Comparison of ENCODE assay signal across 25 cellular contexts in genomic region chr12:88716240-88716639, GRCh38.
"Had no signal": no experiment of that assay in that cellular context is flagged by ENCODE, and none has a peak within 500 bp of the region (broad histone marks: within the 10 kb centered on the region; RNA-seq: fewer than 3 reads in every experiment).

No MANE protein-coding gene starts in this region.

- H3K4me3 Mint-ChIP-seq: activated CD4-positive, alpha-beta memory T cell treated with anti-CD3 and anti-CD28 coated beads, Interleukin-2, amount 10 ng/mL, durations not matched to agents 7 days and 5 days; activated CD4-positive, alpha-beta T cell treated with anti-CD3 and anti-CD28 coated beads, Interleukin-2, amount 10 ng/mL, durations not matched to agents 24 days and 14 days; activated CD8-positive, alpha-beta memory T cell treated with anti-CD3 and anti-CD28 coated beads, Interleukin-2, amount 10 ng/mL, durations not matched to agents 7 days and 5 days; activated naive CD4-positive, alpha-beta T cell treated with anti-CD3 and anti-CD28 coated beads, Interleukin-2, amount 10 ng/mL, durations not matched to agents 7 days and 5 days; endodermal cell; mesothelial cell of epicardium; naive thymus-derived CD8-positive, alpha-beta T cell; neural progenitor cell; stimulated activated naive B cell treated with anti-CD40 and anti-IgM and Interleukin-4, amounts not matched to agents 10 μg/mL and 1 μg/mL and 100 μg/mL, for 72 hours; T-helper 1 cell treated with Interleukin-12 subunit alpha and Interleukin-12 subunit beta and Interleukin-4 antibody, amounts not matched to agents 30 μg/mL and 1 μg/mL, for 36 hours; type B pancreatic cell had no signal

- H3K36me3 Mint-ChIP-seq: activated CD8-positive, alpha-beta memory T cell treated with anti-CD3 and anti-CD28 coated beads, Interleukin-2, amount 10 ng/mL, durations not matched to agents 7 days and 5 days; activated naive CD4-positive, alpha-beta T cell treated with anti-CD3 and anti-CD28 coated beads, Interleukin-2, amount 10 ng/mL, durations not matched to agents 7 days and 5 days; naive thymus-derived CD8-positive, alpha-beta T cell; neural progenitor cell; stimulated activated naive B cell treated with anti-CD40 and anti-IgM and Interleukin-4, amounts not matched to agents 10 μg/mL and 1 μg/mL and 100 μg/mL, for 72 hours; type B pancreatic cell had no signal

- H3K27ac ChIP-seq: cardiac muscle cell, epithelial cell of prostate, left ventricle myocardium inferior, neural progenitor cell, thoracic aorta had no signal

- H3K4me3 ChIP-seq: cardiac muscle cell, left ventricle myocardium inferior, neural progenitor cell, smooth muscle cell, thoracic aorta had no signal

- H3K27me3 ChIP-seq: cardiac muscle cell, neural progenitor cell had no signal

- H3K9me3 Mint-ChIP-seq: activated CD4-positive, alpha-beta memory T cell treated with anti-CD3 and anti-CD28 coated beads, Interleukin-2, amount 10 ng/mL, durations not matched to agents 7 days and 5 days; activated CD4-positive, alpha-beta T cell treated with anti-CD3 and anti-CD28 coated beads, Interleukin-2, amount 10 ng/mL, durations not matched to agents 24 days and 14 days; activated naive CD4-positive, alpha-beta T cell treated with anti-CD3 and anti-CD28 coated beads, Interleukin-2, amount 10 ng/mL, durations not matched to agents 7 days and 5 days; stimulated activated naive B cell treated with anti-CD40 and anti-IgM and Interleukin-4, amounts not matched to agents 10 μg/mL and 1 μg/mL and 100 μg/mL, for 72 hours had no signal

- H3K36me3 ChIP-seq: cardiac muscle cell, left ventricle myocardium inferior, neural progenitor cell, thoracic aorta had no signal

- H3K4me1 ChIP-seq: left ventricle myocardium inferior had no signal

- DNase-seq: activated CD4-positive, alpha-beta memory T cell treated with anti-CD3 and anti-CD28 coated beads, Interleukin-2, amount 10 ng/mL, durations not matched to agents 7 days and 5 days; activated CD4-positive, alpha-beta T cell treated with anti-CD3 and anti-CD28 coated beads, Interleukin-2, amount 10 ng/mL, durations not matched to agents 24 days and 14 days; activated CD8-positive, alpha-beta memory T cell treated with anti-CD3 and anti-CD28 coated beads, Interleukin-2, amount 10 ng/mL, durations not matched to agents 7 days and 5 days; activated effector memory CD4-positive, alpha-beta T cell treated with anti-CD3 and anti-CD28 coated beads, Interleukin-2, amount 50 U/mL, for 16 hours; activated naive CD4-positive, alpha-beta T cell treated with anti-CD3 and anti-CD28 coated beads, Interleukin-2, amount 10 ng/mL, durations not matched to agents 7 days and 5 days; activated T-cell treated with anti-CD3 and anti-CD28 coated beads for 4 hours; amygdala; cortex of kidney; endodermal cell; foreskin fibroblast; kidney glomerular epithelial cell; left ventricle myocardium inferior; naive thymus-derived CD8-positive, alpha-beta T cell; stimulated activated CD4-positive, alpha-beta T cell treated with anti-CD3 and anti-CD28 coated beads, Interleukin-2, amount 100 ng/mL, for 48 hours; stimulated activated CD8-positive, alpha-beta memory T cell treated with anti-CD3 and anti-CD28 coated beads, Interleukin-4, amount 100 ng/mL, for 48 hours; stimulated activated naive B cell treated with anti-CD40 and anti-IgM and Interleukin-4, amounts not matched to agents 10 μg/mL and 1 μg/mL and 100 μg/mL, for 72 hours had no signal

- ATAC-seq: activated CD8-positive, alpha-beta memory T cell treated with anti-CD3 and anti-CD28 coated beads, Interleukin-2, amount 10 ng/mL, durations not matched to agents 7 days and 5 days; naive thymus-derived CD8-positive, alpha-beta T cell; sciatic nerve; stimulated activated naive B cell treated with anti-CD40 and anti-IgM and Interleukin-4, amounts not matched to agents 10 μg/mL and 1 μg/mL and 100 μg/mL, for 72 hours had no signal

- H3K27ac Mint-ChIP-seq: activated CD4-positive, alpha-beta memory T cell treated with anti-CD3 and anti-CD28 coated beads, Interleukin-2, amount 10 ng/mL, durations not matched to agents 7 days and 5 days; activated CD4-positive, alpha-beta T cell treated with anti-CD3 and anti-CD28 coated beads, Interleukin-2, amount 10 ng/mL, durations not matched to agents 24 days and 14 days; activated CD8-positive, alpha-beta memory T cell treated with anti-CD3 and anti-CD28 coated beads, Interleukin-2, amount 10 ng/mL, durations not matched to agents 7 days and 5 days; activated naive CD4-positive, alpha-beta T cell treated with anti-CD3 and anti-CD28 coated beads, Interleukin-2, amount 10 ng/mL, durations not matched to agents 7 days and 5 days; endodermal cell; mesothelial cell of epicardium; naive thymus-derived CD8-positive, alpha-beta T cell; neural progenitor cell; stimulated activated naive B cell treated with anti-CD40 and anti-IgM and Interleukin-4, amounts not matched to agents 10 μg/mL and 1 μg/mL and 100 μg/mL, for 72 hours; T-helper 1 cell treated with Interleukin-12 subunit alpha and Interleukin-12 subunit beta and Interleukin-4 antibody, amounts not matched to agents 30 μg/mL and 1 μg/mL, for 36 hours; type B pancreatic cell had no signal

- H3K9me3 ChIP-seq: left ventricle myocardium inferior, thoracic aorta had no signal

- H3K27me3 Mint-ChIP-seq: activated CD4-positive, alpha-beta memory T cell treated with anti-CD3 and anti-CD28 coated beads, Interleukin-2, amount 10 ng/mL, durations not matched to agents 7 days and 5 days; activated CD4-positive, alpha-beta T cell treated with anti-CD3 and anti-CD28 coated beads, Interleukin-2, amount 10 ng/mL, durations not matched to agents 24 days and 14 days; activated CD8-positive, alpha-beta memory T cell treated with anti-CD3 and anti-CD28 coated beads, Interleukin-2, amount 10 ng/mL, durations not matched to agents 7 days and 5 days; activated naive CD4-positive, alpha-beta T cell treated with anti-CD3 and anti-CD28 coated beads, Interleukin-2, amount 10 ng/mL, durations not matched to agents 7 days and 5 days; naive thymus-derived CD8-positive, alpha-beta T cell; stimulated activated naive B cell treated with anti-CD40 and anti-IgM and Interleukin-4, amounts not matched to agents 10 μg/mL and 1 μg/mL and 100 μg/mL, for 72 hours; type B pancreatic cell had no signal

- H3K4me1 Mint-ChIP-seq: activated CD4-positive, alpha-beta memory T cell treated with anti-CD3 and anti-CD28 coated beads, Interleukin-2, amount 10 ng/mL, durations not matched to agents 7 days and 5 days; activated CD4-positive, alpha-beta T cell treated with anti-CD3 and anti-CD28 coated beads, Interleukin-2, amount 10 ng/mL, durations not matched to agents 24 days and 14 days; activated CD8-positive, alpha-beta memory T cell treated with anti-CD3 and anti-CD28 coated beads, Interleukin-2, amount 10 ng/mL, durations not matched to agents 7 days and 5 days; activated naive CD4-positive, alpha-beta T cell treated with anti-CD3 and anti-CD28 coated beads, Interleukin-2, amount 10 ng/mL, durations not matched to agents 7 days and 5 days; mesothelial cell of epicardium; naive thymus-derived CD8-positive, alpha-beta T cell; stimulated activated naive B cell treated with anti-CD40 and anti-IgM and Interleukin-4, amounts not matched to agents 10 μg/mL and 1 μg/mL and 100 μg/mL, for 72 hours had no signal
